In genomic region chr2:75007819-75008218, GRCh38 we compare ENCODE assay signal across 21 cellular contexts. TPM values are rescaled to one million over a fixed set of nuclear protein-coding genes. Genes with fewer than 3 reads are reported as not detected.
A peak's percentile ranks its signal among the peaks of the same experiment; 100 is the strongest.
DNase-seq lines count a peak whose midpoint lies in the region; ATAC-seq and TF ChIP-seq lines count a peak whose summit lies in the region.
"Had no signal": no experiment of that assay in that cellular context is flagged by ENCODE, and none has a peak within 500 bp of the region (broad histone marks: within the 10 kb centered on the region; RNA-seq: fewer than 3 reads in every experiment).

No MANE protein-coding gene starts in this region.

- H3K27ac Mint-ChIP-seq in glutamatergic neuron (ENCODE audit: unreplicated experiment) = peak overlapping the region; percentile 91
- H3K27ac Mint-ChIP-seq: activated B cell treated with CpG ODN at 0.5 μM for 24 hours; activated CD8-positive, alpha-beta T cell treated with anti-CD3 and anti-CD28 coated beads for 36 hours; activated T-cell treated with anti-CD3 and anti-CD28 coated beads, Interleukin-2, amount 50 U/mL, for 24 hours; IgD-negative memory B cell; neural progenitor cell had no signal

- ATAC-seq in GM18520 (IDR thresholded peaks at IDR 0.05; ENCODE audit: unreplicated experiment) = no peak
- ATAC-seq: activated CD8-positive, alpha-beta T cell treated with anti-CD3 and anti-CD28 coated beads for 36 hours; HCT116; left ventricle myocardium superior; upper lobe of right lung had no signal

- TF ChIP-seq CTCF in glutamatergic neuron (IDR thresholded peaks at IDR 0.05; ENCODE audit: partially characterized antibody, unreplicated experiment) = no peak

- peak overlapping the region; percentile 45 for H3K4me3 Mint-ChIP-seq in glutamatergic neuron (ENCODE audit: unreplicated experiment)
- H3K4me3 Mint-ChIP-seq: activated B cell treated with CpG ODN at 0.5 μM for 24 hours; activated CD8-positive, alpha-beta T cell treated with anti-CD3 and anti-CD28 coated beads for 36 hours; activated T-cell treated with anti-CD3 and anti-CD28 coated beads, Interleukin-2, amount 50 U/mL, for 24 hours; IgD-negative memory B cell; neural progenitor cell had no signal

- H3K4me1 Mint-ChIP-seq in glutamatergic neuron (ENCODE audit: low read depth, unreplicated experiment) = peaks cover 19% of the 10 kb centered on the region
- H3K4me1 Mint-ChIP-seq: activated B cell treated with CpG ODN at 0.5 μM for 24 hours, IgD-negative memory B cell had no signal

- DNase-seq in NCI-H1436 (lab: John Stamatoyannopoulos, UW) (peak; percentile 11), NCI-H1436 treated with DMSO at 0.1 percent for 48 hours (lab: John Stamatoyannopoulos, UW) (no peak), NCI-H1694 (lab: John Stamatoyannopoulos, UW) (peak; percentile 93), NCI-H446 treated with DMSO at 0.1 percent for 48 hours (lab: John Stamatoyannopoulos, UW) (peak; percentile 80), glutamatergic neuron (peak; percentile 84), T-helper 1 cell (no peak), AML-193 (lab: John Stamatoyannopoulos, UW) (no peak)
- DNase-seq: activated B cell treated with CpG ODN at 0.5 μM for 24 hours; activated CD8-positive, alpha-beta T cell treated with anti-CD3 and anti-CD28 coated beads for 36 hours; activated naive CD4-positive, alpha-beta T cell treated with anti-CD3 and anti-CD28 coated beads, Interleukin-2, amount 50 U/mL, for 16 hours; activated T-cell treated with anti-CD3 and anti-CD28 coated beads, Interleukin-2, amount 50 U/mL, for 24 hours; cerebellar nuclear complex; heart left ventricle; left ventricle myocardium superior; NCI-H774; stimulated activated CD4-positive, alpha-beta T cell treated with anti-CD3 and anti-CD28 coated beads, Interleukin-4, amount 100 ng/mL, for 24 hours; upper lobe of right lung had no signal

- peaks cover 12% of the 10 kb centered on the region for H3K9me3 Mint-ChIP-seq in glutamatergic neuron (ENCODE audit: unreplicated experiment)
- H3K9me3 Mint-ChIP-seq: activated B cell treated with CpG ODN at 0.5 μM for 24 hours; activated CD8-positive, alpha-beta T cell treated with anti-CD3 and anti-CD28 coated beads for 36 hours; activated T-cell treated with anti-CD3 and anti-CD28 coated beads, Interleukin-2, amount 50 U/mL, for 24 hours; neural progenitor cell had no signal

- H3K27me3 Mint-ChIP-seq in glutamatergic neuron (ENCODE audit: unreplicated experiment) = peaks cover 7% of the 10 kb centered on the region
- H3K27me3 Mint-ChIP-seq: activated B cell treated with CpG ODN at 0.5 μM for 24 hours; activated CD8-positive, alpha-beta T cell treated with anti-CD3 and anti-CD28 coated beads for 36 hours; activated T-cell treated with anti-CD3 and anti-CD28 coated beads, Interleukin-2, amount 50 U/mL, for 24 hours; IgD-negative memory B cell had no signal

- no peaks in the 10 kb centered on the region for H3K36me3 Mint-ChIP-seq in glutamatergic neuron (ENCODE audit: unreplicated experiment)

RNA-seq across cellular contexts. Expression of gene POLE4, which starts 49.4 kb away (rescaled TPM):
- total RNA-seq in glutamatergic neuron (ENCODE audit: unreplicated experiment) = 22.1 TPM

Comparison
In these comparisons a context has a peak if more than half of its experiments do, and no peak if none do; other contexts are left out.
1. DNase-seq: peak in NCI-H1436 (single experiment), NCI-H1694 (single experiment), NCI-H446 treated with DMSO at 0.1 percent for 48 hours (single experiment) and glutamatergic neuron (single experiment); none in NCI-H1436 treated with DMSO at 0.1 percent for 48 hours (single experiment), T-helper 1 cell (0 of 5) and AML-193 (0 of 2).